In the genomic region with DNA sequence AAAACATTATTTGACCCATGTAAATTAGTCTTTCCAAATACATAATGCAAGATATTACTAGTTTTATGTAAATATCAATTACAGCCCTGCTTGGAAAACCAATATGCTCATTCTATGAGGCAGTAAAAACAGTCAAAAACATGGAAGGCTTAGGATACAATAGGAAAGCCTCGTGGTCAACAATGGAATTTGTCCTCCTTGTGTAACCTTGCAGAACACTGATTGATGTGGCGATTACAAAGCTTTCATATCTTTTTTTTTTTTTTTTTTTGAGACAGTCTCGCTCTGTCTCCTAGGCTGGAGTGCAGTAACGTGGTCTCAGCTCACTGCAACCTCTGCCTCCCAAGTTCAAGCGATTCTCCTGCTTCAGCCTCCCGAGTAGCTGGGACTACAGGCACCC, we compare ENCODE assay signal across 20 cellular contexts.
"Had no signal": no experiment of that assay in that cellular context is flagged by ENCODE, and none has a peak within 500 bp of the region (broad histone marks: within the 10 kb centered on the region; RNA-seq: fewer than 3 reads in every experiment).

No MANE protein-coding gene starts in this region.

- ATAC-seq: esophagus mucosa; heart right ventricle; left lung; naive thymus-derived CD8-positive, alpha-beta T cell; pancreas; WTC11 had no signal

- H3K9me3 Mint-ChIP-seq: activated CD4-positive, alpha-beta T cell treated with anti-CD3 and anti-CD28 coated beads, Interleukin-2, amount 10 ng/mL, durations not matched to agents 24 days and 14 days; activated naive CD4-positive, alpha-beta T cell treated with anti-CD3 and anti-CD28 coated beads, Interleukin-2, amount 50 U/mL, for 24 hours had no signal

- H3K27me3 ChIP-seq: breast epithelium, heart right ventricle, left lung, neutrophil, pancreas, right lobe of liver, testis had no signal

- H3K9me3 ChIP-seq: breast epithelium, heart right ventricle, neutrophil, pancreas, right lobe of liver, testis had no signal

- H3K4me1 ChIP-seq: breast epithelium, left lung, pancreas, right lobe of liver, testis had no signal

- H3K36me3 Mint-ChIP-seq: activated naive CD4-positive, alpha-beta T cell treated with anti-CD3 and anti-CD28 coated beads, Interleukin-2, amount 50 U/mL, for 24 hours; naive thymus-derived CD8-positive, alpha-beta T cell; type B pancreatic cell had no signal

- H3K27ac Mint-ChIP-seq: activated CD4-positive, alpha-beta T cell treated with anti-CD3 and anti-CD28 coated beads, Interleukin-2, amount 10 ng/mL, durations not matched to agents 24 days and 14 days; activated naive CD4-positive, alpha-beta T cell treated with anti-CD3 and anti-CD28 coated beads, Interleukin-2, amount 50 U/mL, for 24 hours; type B pancreatic cell; WTC11 had no signal

- H3K4me1 Mint-ChIP-seq: WTC11 had no signal

- H3K27ac ChIP-seq: breast epithelium, coronary artery, neutrophil, pancreas, right lobe of liver, testis had no signal

- H3K4me3 ChIP-seq: breast epithelium, coronary artery, pancreas, right lobe of liver, testis had no signal

- H3K27me3 Mint-ChIP-seq: activated naive CD4-positive, alpha-beta T cell treated with anti-CD3 and anti-CD28 coated beads, Interleukin-2, amount 50 U/mL, for 24 hours; naive thymus-derived CD8-positive, alpha-beta T cell; type B pancreatic cell had no signal

- DNase-seq: activated CD4-positive, alpha-beta T cell treated with anti-CD3 and anti-CD28 coated beads, Interleukin-2, amount 10 ng/mL, durations not matched to agents 24 days and 14 days; activated effector memory CD4-positive, alpha-beta T cell treated with anti-CD3 and anti-CD28 coated beads, Interleukin-2, amount 50 U/mL, for 16 hours; activated T-cell treated with anti-CD3 and anti-CD28 coated beads, Interleukin-2, amount 50 U/mL, for 72 hours; effector CD4-positive, alpha-beta T cell; heart right ventricle; left lung; mesenchymal stem cell; naive thymus-derived CD8-positive, alpha-beta T cell; pancreas; right lobe of liver; small intestine; stimulated activated CD4-positive, alpha-beta T cell treated with anti-CD3 and anti-CD28 coated beads, Interleukin-4, amount 100 ng/mL, for 1 hour; testis had no signal

- H3K4me3 Mint-ChIP-seq: activated naive CD4-positive, alpha-beta T cell treated with anti-CD3 and anti-CD28 coated beads, Interleukin-2, amount 50 U/mL, for 24 hours; type B pancreatic cell; WTC11 had no signal

- H3K36me3 ChIP-seq: breast epithelium, heart right ventricle, left lung, neutrophil, pancreas, right lobe of liver had no signal
